Comparison of ENCODE assay signal across 22 cellular contexts in the genomic region with DNA sequence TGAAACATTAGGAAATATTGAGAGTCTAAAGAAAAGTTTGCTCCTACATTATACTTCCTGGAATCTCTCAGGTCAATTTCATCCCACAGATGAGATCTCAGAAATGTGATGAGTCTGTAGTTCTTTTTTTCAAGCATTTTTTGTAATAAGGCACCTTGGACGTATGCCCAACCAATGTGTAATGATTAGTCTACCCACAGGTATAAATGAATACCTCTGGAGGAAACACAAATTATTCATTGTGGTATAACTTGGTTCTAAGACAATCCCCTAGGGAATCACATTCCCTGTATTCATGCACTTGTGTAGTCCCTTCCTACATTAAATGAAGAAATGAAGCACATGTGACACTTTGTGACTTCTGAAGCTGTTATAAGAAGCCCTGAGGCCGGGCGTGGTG.
"Had no signal": no experiment of that assay in that cellular context is flagged by ENCODE, and none has a peak within 500 bp of the region (broad histone marks: within the 10 kb centered on the region; RNA-seq: fewer than 3 reads in every experiment).

No MANE protein-coding gene starts in this region.

- H3K4me2 ChIP-seq: hepatocyte had no signal

- DNase-seq: activated B cell treated with CpG ODN at 0.5 μM for 24 hours; activated CD4-positive, alpha-beta T cell treated with anti-CD3 and anti-CD28 coated beads for 36 hours; activated effector memory CD4-positive, alpha-beta T cell treated with Interleukin-2 at 50 U/mL for 16 hours; activated naive CD4-positive, alpha-beta T cell treated with Interleukin-2 at 50 U/mL for 16 hours; activated T-cell treated with anti-CD3 and anti-CD28 coated beads for 4 hours; anterior cingulate cortex; effector memory CD8-positive, alpha-beta T cell; foreskin melanocyte; kidney; lower lobe of right lung; mesendoderm; right lobe of liver; stimulated activated CD4-positive, alpha-beta T cell treated with anti-CD3 and anti-CD28 coated beads, Interleukin-2, amount 100 ng/mL, for 48 hours; stimulated activated naive CD4-positive, alpha-beta T cell treated with Interleukin-2 at 50 U/mL for 16 hours; T-helper 1 cell had no signal

- ATAC-seq: activated CD4-positive, alpha-beta T cell treated with anti-CD3 and anti-CD28 coated beads for 36 hours; effector memory CD8-positive, alpha-beta T cell; esophagus mucosa; left lobe of liver; lower lobe of right lung; right lobe of liver had no signal

- H3K27ac ChIP-seq: cardiac muscle cell, coronary artery, hepatocyte, lower lobe of right lung, neutrophil, right lobe of liver, tibial nerve had no signal

- H3K9me3 ChIP-seq: lower lobe of right lung, neutrophil, right lobe of liver, tibial nerve had no signal

- H3K79me2 ChIP-seq: hepatocyte had no signal

- H3K4me3 ChIP-seq: cardiac muscle cell, coronary artery, hepatocyte, lower lobe of right lung, right lobe of liver, tibial nerve had no signal

- H3K27me3 ChIP-seq: cardiac muscle cell, hepatocyte, neutrophil, right lobe of liver, tibial nerve had no signal

- H3K36me3 ChIP-seq: cardiac muscle cell, lower lobe of right lung, neutrophil, right lobe of liver, tibial nerve had no signal

- H3K4me1 ChIP-seq: lower lobe of right lung, right lobe of liver had no signal

- H2AFZ ChIP-seq: hepatocyte had no signal
